9 cellular contexts compared by ENCODE assay signal in genomic region chr15:73956276-73957086, GRCh38. TPM values are rescaled to one million over a fixed set of nuclear protein-coding genes. Genes with fewer than 3 reads are reported as not detected.
DNase-seq lines count a peak whose midpoint lies in the region; ATAC-seq and TF ChIP-seq lines count a peak whose summit lies in the region.
"Had no signal": no experiment of that assay in that cellular context is flagged by ENCODE, and none has a peak within 500 bp of the region (broad histone marks: within the 10 kb centered on the region; RNA-seq: fewer than 3 reads in every experiment).

No MANE protein-coding gene starts in this region.

- peak overlapping the region; percentile 80 for H3K27ac Mint-ChIP-seq in T-helper 17 cell

- H3K4me3 Mint-ChIP-seq in T-helper 17 cell = no peak overlapping the region

- peaks cover 20% of the 10 kb centered on the region for H3K4me1 Mint-ChIP-seq in T-helper 17 cell

- intact Hi-C loops in stomach (cut with DNase I; ENCODE audit: low total_unique reads) = no loop called here

- H3K4me1 ChIP-seq in stomach = peaks cover 12 to 42% (median 26%) of the 10 kb centered on the region in 4 donors

- peak overlapping the region in 3 of 5 donors; percentile 16 to 52 (median 29) for H3K27ac ChIP-seq in stomach

- no peak for TF ChIP-seq POLR2A in stomach (IDR thresholded peaks at IDR 0.05)

- TF ChIP-seq CTCF in stomach (IDR thresholded peaks at IDR 0.05) = no peak

- ATAC-seq in T-helper 17 cell (no peak), GM21737 (IDR thresholded peaks at IDR 0.05; ENCODE audit: unreplicated experiment) (no peak), GM21367 (IDR thresholded peaks at IDR 0.05; ENCODE audit: unreplicated experiment) (no peak)
- ATAC-seq: activated naive CD4-positive, alpha-beta T cell treated with anti-CD3 and anti-CD28 coated beads, Interleukin-2, amount 50 U/mL, for 72 hours had no signal

- 45 to 57% (median 46%) methylated on average over 17 of the region's 17 CpGs for WGBS in stomach, 5 donors

- H3K9me3 ChIP-seq in T-helper 17 cell (ENCODE audit: control insufficient read depth, low read length, poor library complexity, severe bottlenecking) (no peaks in the 10 kb centered on the region), stomach (no peaks in the 10 kb centered on the region)

- no peak for TF ChIP-seq EP300 in stomach (IDR thresholded peaks at IDR 0.05)

- peaks cover 0 to 3% (median 0%) of the 10 kb centered on the region in 3 donors for H3K27me3 ChIP-seq in stomach

- DNase-seq in activated T-cell treated with anti-CD3 and anti-CD28 coated beads, Interleukin-2, amount 50 U/mL, for 1 hour = peak; percentile 13
- DNase-seq in activated T-cell treated with anti-CD3 and anti-CD28 coated beads, Interleukin-2, amount 50 U/mL, for 48 hours = no peak
- DNase-seq in T-helper 17 cell (no peak), glomerular visceral epithelial cell (ENCODE audit: extremely low spot score) (peak; percentile 98), stomach (peak; percentile 57), COR-L47 (lab: John Stamatoyannopoulos, UW) (no peak)

- no peak overlapping the region for H3K4me3 ChIP-seq in stomach

- H3K36me3 ChIP-seq in stomach = peaks cover 0 to 8% (median 0%) of the 10 kb centered on the region in 4 donors

- no peaks in the 10 kb centered on the region for H3K27me3 Mint-ChIP-seq in T-helper 17 cell

- no peaks in the 10 kb centered on the region for H3K36me3 Mint-ChIP-seq in T-helper 17 cell (ENCODE audit: low read depth)
- H3K36me3 Mint-ChIP-seq: activated naive CD4-positive, alpha-beta T cell treated with anti-CD3 and anti-CD28 coated beads, Interleukin-2, amount 50 U/mL, for 72 hours had no signal

RNA-seq across cellular contexts. Expression of gene LOXL1, which starts 30.2 kb away (rescaled TPM):
- total RNA-seq in T-helper 17 cell = 1 to 10 TPM; 2.9 to 8.4 TPM
- 10 to 100 TPM in 4 of 5 donors, 1 to 10 TPM in 1; 6.2 to 48.4 (median 36.8) TPM for total RNA-seq in stomach
- polyA plus RNA-seq in stomach = 10 to 100 TPM in 2 of 3 donors, 1 to 10 TPM in 1; 5.2 to 25.8 (median 12.5) TPM

RNA-seq across cellular contexts. Expression of gene STOML1, which starts 35.6 kb away (rescaled TPM):
- 1 to 10 TPM; 3.7 to 5.6 TPM for total RNA-seq in T-helper 17 cell
- total RNA-seq in stomach = 10 to 100 TPM in 2 of 5 donors, 1 to 10 TPM in 3; 5.3 to 26.4 (median 9.8) TPM
- 10 to 100 TPM in 1 of 3 donors, 1 to 10 TPM in 2; 8.0 to 13.3 (median 9.6) TPM for polyA plus RNA-seq in stomach

RNA-seq across cellular contexts. Expression of gene PML, which starts 38.0 kb away (rescaled TPM):
- total RNA-seq in T-helper 17 cell = 10 to 100 TPM; 47.6 to 52.6 TPM
- 100 to 1,000 TPM in 2 of 5 donors, 10 to 100 TPM in 3; 27.7 to 170 (median 65.9) TPM for total RNA-seq in stomach
- 10 to 100 TPM; 16.0 to 25.8 (median 21.9) TPM for polyA plus RNA-seq in stomach

Comparison
In these comparisons a context has a peak if more than half of its experiments do, and no peak if none do; other contexts are left out.
1. DNase-seq: peak in activated T-cell treated with anti-CD3 and anti-CD28 coated beads, Interleukin-2, amount 50 U/mL, for 1 hour (single experiment), glomerular visceral epithelial cell (single experiment) and stomach (single experiment); none in activated T-cell treated with anti-CD3 and anti-CD28 coated beads, Interleukin-2, amount 50 U/mL, for 48 hours (0 of 2), T-helper 17 cell (0 of 3) and COR-L47 (single experiment).